In genomic region chr10:128055061-128055868, GRCh38 we compare ENCODE assay signal across 18 cellular contexts.
A peak's percentile ranks its signal among the peaks of the same experiment; 100 is the strongest.
DNase-seq lines count a peak whose midpoint lies in the region; ATAC-seq and TF ChIP-seq lines count a peak whose summit lies in the region.
"Had no signal": no experiment of that assay in that cellular context is flagged by ENCODE, and none has a peak within 500 bp of the region (broad histone marks: within the 10 kb centered on the region; RNA-seq: fewer than 3 reads in every experiment).

No MANE protein-coding gene starts in this region.

- H3K27ac Mint-ChIP-seq in natural killer cell treated with Interleukin-12 subunit alpha and Interleukin-12 subunit beta and Interleukin-15 and Interleukin-18, amount 100 ng/mL, for 72 hours: peak overlapping the region; percentile 31 to 70
- H3K27ac Mint-ChIP-seq in stimulated activated effector memory CD8-positive, alpha-beta T cell treated with anti-CD3 and anti-CD28 coated beads, Interleukin-12 subunit alpha, Interleukin-12 subunit beta, amount 100 ng/mL, for 72 hours: peak overlapping the region; percentile 71
- no peak overlapping the region for H3K27ac Mint-ChIP-seq in activated T-helper 17 cell treated with anti-CD3 and anti-CD28 coated beads, Interleukin-2, amount 50 U/mL, for 72 hours
- H3K27ac Mint-ChIP-seq: HFFc6 had no signal

- no peak overlapping the region for H3K4me3 Mint-ChIP-seq in natural killer cell treated with Interleukin-12 subunit alpha and Interleukin-12 subunit beta and Interleukin-15 and Interleukin-18, amount 100 ng/mL, for 72 hours
- H3K4me3 Mint-ChIP-seq in stimulated activated effector memory CD8-positive, alpha-beta T cell treated with anti-CD3 and anti-CD28 coated beads, Interleukin-12 subunit alpha, Interleukin-12 subunit beta, amount 100 ng/mL, for 72 hours: no peak overlapping the region
- no peak overlapping the region for H3K4me3 Mint-ChIP-seq in activated T-helper 17 cell treated with anti-CD3 and anti-CD28 coated beads, Interleukin-2, amount 50 U/mL, for 72 hours
- H3K4me3 Mint-ChIP-seq: HFFc6 had no signal

- ATAC-seq in natural killer cell treated with Interleukin-12 subunit alpha and Interleukin-12 subunit beta and Interleukin-15 and Interleukin-18, amount 100 ng/mL, for 72 hours: no peak
- ATAC-seq in stimulated activated effector memory CD8-positive, alpha-beta T cell treated with anti-CD3 and anti-CD28 coated beads, Interleukin-12 subunit alpha, Interleukin-12 subunit beta, amount 100 ng/mL, for 72 hours: no peak
- no peak for ATAC-seq in activated T-helper 17 cell treated with anti-CD3 and anti-CD28 coated beads, Interleukin-2, amount 50 U/mL, for 72 hours (replicated peaks)

- peaks cover 19% of the 10 kb centered on the region for H3K36me3 Mint-ChIP-seq in natural killer cell treated with Interleukin-12 subunit alpha and Interleukin-12 subunit beta and Interleukin-15 and Interleukin-18, amount 100 ng/mL, for 72 hours
- H3K36me3 Mint-ChIP-seq in stimulated activated effector memory CD8-positive, alpha-beta T cell treated with anti-CD3 and anti-CD28 coated beads, Interleukin-12 subunit alpha, Interleukin-12 subunit beta, amount 100 ng/mL, for 72 hours: peaks cover 95% of the 10 kb centered on the region
- H3K36me3 Mint-ChIP-seq in activated T-helper 17 cell treated with anti-CD3 and anti-CD28 coated beads, Interleukin-2, amount 50 U/mL, for 72 hours (ENCODE audit: low read depth): peaks cover 90% of the 10 kb centered on the region

- POLR2A ChIA-PET in RWPE1 (lab: Yijun Ruan, JAX; ENCODE audit: low non-redundant PET): no interaction called here

- H3K4me1 Mint-ChIP-seq in natural killer cell treated with Interleukin-12 subunit alpha and Interleukin-12 subunit beta and Interleukin-15 and Interleukin-18, amount 100 ng/mL, for 72 hours (ENCODE audit: low read depth in 2 of 2): peaks cover 61 to 75% of the 10 kb centered on the region in 2 donors
- H3K4me1 Mint-ChIP-seq in stimulated activated effector memory CD8-positive, alpha-beta T cell treated with anti-CD3 and anti-CD28 coated beads, Interleukin-12 subunit alpha, Interleukin-12 subunit beta, amount 100 ng/mL, for 72 hours: peaks cover 78% of the 10 kb centered on the region
- H3K4me1 Mint-ChIP-seq in activated T-helper 17 cell treated with anti-CD3 and anti-CD28 coated beads, Interleukin-2, amount 50 U/mL, for 72 hours: peaks cover 12% of the 10 kb centered on the region

- CTCF ChIA-PET in RWPE1 (lab: Yijun Ruan, JAX): interaction anchor here (1.3 kb wide), 1 partner anchor 44 kb away, joined by 3 read pairs; no protein-coding TSS in a partner anchor

- no peaks in the 10 kb centered on the region for H3K9me3 Mint-ChIP-seq in natural killer cell treated with Interleukin-12 subunit alpha and Interleukin-12 subunit beta and Interleukin-15 and Interleukin-18, amount 100 ng/mL, for 72 hours
- no peaks in the 10 kb centered on the region for H3K9me3 Mint-ChIP-seq in stimulated activated effector memory CD8-positive, alpha-beta T cell treated with anti-CD3 and anti-CD28 coated beads, Interleukin-12 subunit alpha, Interleukin-12 subunit beta, amount 100 ng/mL, for 72 hours
- no peaks in the 10 kb centered on the region for H3K9me3 Mint-ChIP-seq in activated T-helper 17 cell treated with anti-CD3 and anti-CD28 coated beads, Interleukin-2, amount 50 U/mL, for 72 hours

- no peak for TF ChIP-seq CTCF in RWPE1 (conservative IDR thresholded peaks at IDR 0.05; ENCODE audit: low read depth)

- peak overlapping the region; percentile 45 for H3K27ac ChIP-seq in RWPE1

- H3K27me3 Mint-ChIP-seq in natural killer cell treated with Interleukin-12 subunit alpha and Interleukin-12 subunit beta and Interleukin-15 and Interleukin-18, amount 100 ng/mL, for 72 hours: no peaks in the 10 kb centered on the region
- no peaks in the 10 kb centered on the region for H3K27me3 Mint-ChIP-seq in activated T-helper 17 cell treated with anti-CD3 and anti-CD28 coated beads, Interleukin-2, amount 50 U/mL, for 72 hours

- DNase-seq in activated effector memory CD4-positive, alpha-beta T cell treated with anti-CD3 and anti-CD28 coated beads, Interleukin-2, amount 50 U/mL, for 16 hours: peak; percentile 42
- no peak for DNase-seq in activated effector memory CD4-positive, alpha-beta T cell treated with Interleukin-2 at 50 U/mL for 16 hours
- DNase-seq in RWPE1 (ENCODE audit: low spot score) (no peak), NCI-H524 treated with DMSO at 0.1 percent for 48 hours (lab: John Stamatoyannopoulos, UW) (no peak), globus pallidus (ENCODE audit: low spot score) (no peak)
- peak; percentile 37 for DNase-seq in natural killer cell treated with Interleukin-12 subunit alpha and Interleukin-12 subunit beta and Interleukin-15 and Interleukin-18, amount 100 ng/mL, for 72 hours (ENCODE audit: low spot score)
- DNase-seq in stimulated activated effector memory CD8-positive, alpha-beta T cell treated with anti-CD3 and anti-CD28 coated beads, Interleukin-12 subunit alpha, Interleukin-12 subunit beta, amount 100 ng/mL, for 72 hours (ENCODE audit: low spot score in 2 of 2): no peak
- DNase-seq: 8988T, BE2C, COR-L47, GF-D8, HFFc6, KBM-7, NCI-H1436, NCI-H2029 treated with DMSO at 0.1 percent for 48 hours, NCI-H2171 treated with DMSO at 0.1 percent for 48 hours, Right ventricle myocardium superior had no signal

Comparison
In these comparisons a context has a peak if more than half of its experiments do, and no peak if none do; other contexts are left out.
1. DNase-seq: peak in activated effector memory CD4-positive, alpha-beta T cell treated with anti-CD3 and anti-CD28 coated beads, Interleukin-2, amount 50 U/mL, for 16 hours (single experiment) and natural killer cell treated with Interleukin-12 subunit alpha and Interleukin-12 subunit beta and Interleukin-15 and Interleukin-18, amount 100 ng/mL, for 72 hours (single experiment); none in activated effector memory CD4-positive, alpha-beta T cell treated with Interleukin-2 at 50 U/mL for 16 hours (single experiment), RWPE1 (single experiment), stimulated activated effector memory CD8-positive, alpha-beta T cell treated with anti-CD3 and anti-CD28 coated beads, Interleukin-12 subunit alpha, Interleukin-12 subunit beta, amount 100 ng/mL, for 72 hours (0 of 2), NCI-H524 treated with DMSO at 0.1 percent for 48 hours (single experiment) and globus pallidus (single experiment).